ENCODE assay signal across 26 cellular contexts in genomic region chr19:33399745-33400681, GRCh38. TPM values are rescaled to one million over a fixed set of nuclear protein-coding genes. Genes with fewer than 3 reads are reported as not detected.
DNase-seq lines count a peak whose midpoint lies in the region; ATAC-seq and TF ChIP-seq lines count a peak whose summit lies in the region.
"Had no signal": no experiment of that assay in that cellular context is flagged by ENCODE, and none has a peak within 500 bp of the region (broad histone marks: within the 10 kb centered on the region; RNA-seq: fewer than 3 reads in every experiment).

No MANE protein-coding gene starts in this region.

- peak overlapping the region; percentile 40 for H3K27ac Mint-ChIP-seq in stimulated activated effector memory CD8-positive, alpha-beta T cell treated with anti-CD3 and anti-CD28 coated beads, Interleukin-12 subunit alpha, Interleukin-12 subunit beta, amount 100 ng/mL, for 72 hours
- H3K27ac Mint-ChIP-seq: activated CD8-positive, alpha-beta T cell treated with anti-CD3 and anti-CD28 coated beads for 36 hours; progenitor cell of endocrine pancreas had no signal

- H3K4me3 ChIP-seq in Peyer's patch = no peak overlapping the region
- peak overlapping the region in 1 of 3 donors; percentile 21 for H3K4me3 ChIP-seq in right lobe of liver
- H3K4me3 ChIP-seq: A549, body of pancreas, dorsolateral prefrontal cortex, SJCRH30, stomach, tibial nerve had no signal

- no peaks in the 10 kb centered on the region for H3K9me3 Mint-ChIP-seq in stimulated activated effector memory CD8-positive, alpha-beta T cell treated with anti-CD3 and anti-CD28 coated beads, Interleukin-12 subunit alpha, Interleukin-12 subunit beta, amount 100 ng/mL, for 72 hours
- H3K9me3 Mint-ChIP-seq: activated CD8-positive, alpha-beta T cell treated with anti-CD3 and anti-CD28 coated beads for 36 hours; CD8-positive, alpha-beta memory T cell; neural crest cell had no signal

- ATAC-seq in right lobe of liver = peak; percentile 44 to 66 (median 61)
- ATAC-seq in stimulated activated effector memory CD8-positive, alpha-beta T cell treated with anti-CD3 and anti-CD28 coated beads, Interleukin-12 subunit alpha, Interleukin-12 subunit beta, amount 100 ng/mL, for 72 hours = no peak
- ATAC-seq in HG03460 (IDR thresholded peaks at IDR 0.05; ENCODE audit: unreplicated experiment) = no peak
- ATAC-seq: A549; activated CD8-positive, alpha-beta T cell treated with anti-CD3 and anti-CD28 coated beads for 36 hours; body of pancreas; Panc1 had no signal

- peak; percentile 42 for DNase-seq in activated effector memory CD4-positive, alpha-beta T cell treated with anti-CD3 and anti-CD28 coated beads, Interleukin-2, amount 50 U/mL, for 16 hours
- DNase-seq in activated effector memory CD4-positive, alpha-beta T cell treated with Interleukin-2 at 50 U/mL for 16 hours = no peak
- DNase-seq in Peyer's patch (peak in 2 of 3 donors; percentile 37 to 45), right lobe of liver (peak; percentile 75 to 95 (median 91)), SK-N-DZ (ENCODE audit: low spot score) (no peak), islet precursor cell (no peak)
- no peak for DNase-seq in stimulated activated effector memory CD8-positive, alpha-beta T cell treated with anti-CD3 and anti-CD28 coated beads, Interleukin-12 subunit alpha, Interleukin-12 subunit beta, amount 100 ng/mL, for 72 hours (ENCODE audit: low spot score in 2 of 2)
- DNase-seq: activated CD4-positive, CD25-positive, alpha-beta regulatory T cell treated with anti-CD3 and anti-CD28 coated beads, Interleukin-2, amount 50 U/mL, for 72 hours; activated CD8-positive, alpha-beta T cell treated with anti-CD3 and anti-CD28 coated beads for 36 hours; activated T-cell treated with anti-CD3 and anti-CD28 coated beads for 4 hours; cerebellar nuclear complex; mammary epithelial cell; NCI-H1436 treated with DMSO at 0.1 percent for 48 hours; NCI-H345; SJCRH30; stomach had no signal

- peaks cover 0 to 12% (median 0%) of the 10 kb centered on the region in 3 donors for H3K36me3 ChIP-seq in Peyer's patch
- H3K36me3 ChIP-seq in right lobe of liver = no peaks in the 10 kb centered on the region
- H3K36me3 ChIP-seq: SJCRH30 had no signal

- no peaks in the 10 kb centered on the region for H3K9me3 ChIP-seq in Peyer's patch
- H3K9me3 ChIP-seq in right lobe of liver = no peaks in the 10 kb centered on the region
- H3K9me3 ChIP-seq: A549, body of pancreas, SJCRH30, stomach, tibial nerve had no signal

- H3K27ac ChIP-seq in Peyer's patch (no peak overlapping the region), right lobe of liver (peak overlapping the region in 2 of 3 donors; percentile 96 to 99)
- H3K27ac ChIP-seq: A549, body of pancreas, dorsolateral prefrontal cortex, KMS-11, SJCRH30, stomach, tibial nerve had no signal

- TF ChIP-seq CTCF in Peyer's patch (IDR thresholded peaks at IDR 0.05) (no peak), right lobe of liver (IDR thresholded peaks at IDR 0.05) (peak in 2 of 4 donors; percentile 5 to 19)

- intact Hi-C loops in right lobe of liver (cut with DNase I) = loop anchor here (5.0 to 10.0 kb wide), 3 partner anchors 65 to 98 kb away; partner anchors contain the start of gene CEBPA (in 2 of the 2)

- peaks cover 3% of the 10 kb centered on the region for H3K4me1 Mint-ChIP-seq in stimulated activated effector memory CD8-positive, alpha-beta T cell treated with anti-CD3 and anti-CD28 coated beads, Interleukin-12 subunit alpha, Interleukin-12 subunit beta, amount 100 ng/mL, for 72 hours
- H3K4me1 Mint-ChIP-seq: CD8-positive, alpha-beta memory T cell; neural crest cell had no signal

- no peaks in the 10 kb centered on the region for H3K27me3 ChIP-seq in Peyer's patch
- H3K27me3 ChIP-seq in right lobe of liver = no peaks in the 10 kb centered on the region
- H3K27me3 ChIP-seq: body of pancreas, dorsolateral prefrontal cortex, SJCRH30, stomach, tibial nerve had no signal

- no peak for TF ChIP-seq POLR2A in Peyer's patch (IDR thresholded peaks at IDR 0.05)
- TF ChIP-seq POLR2A in right lobe of liver (IDR thresholded peaks at IDR 0.05) = peak; percentile 0

- no peak overlapping the region for H3K4me3 Mint-ChIP-seq in stimulated activated effector memory CD8-positive, alpha-beta T cell treated with anti-CD3 and anti-CD28 coated beads, Interleukin-12 subunit alpha, Interleukin-12 subunit beta, amount 100 ng/mL, for 72 hours
- H3K4me3 Mint-ChIP-seq: activated CD8-positive, alpha-beta T cell treated with anti-CD3 and anti-CD28 coated beads for 36 hours; CD8-positive, alpha-beta memory T cell; neural crest cell had no signal

- peaks cover 0 to 49% (median 2%) of the 10 kb centered on the region in 4 donors for H3K4me1 ChIP-seq in Peyer's patch
- peaks cover 0 to 95% (median 49%) of the 10 kb centered on the region in 4 donors for H3K4me1 ChIP-seq in right lobe of liver

- peaks cover 6% of the 10 kb centered on the region for H3K36me3 Mint-ChIP-seq in stimulated activated effector memory CD8-positive, alpha-beta T cell treated with anti-CD3 and anti-CD28 coated beads, Interleukin-12 subunit alpha, Interleukin-12 subunit beta, amount 100 ng/mL, for 72 hours

- 25% methylated on average over 12 of the region's 22 CpGs for WGBS in right lobe of liver (ENCODE audit: insufficient coverage, low coverage, low lambda C conversion rate, missing lambda C conversion rate)

RNA-seq across cellular contexts. Expression of gene CEBPG, which starts 26.5 kb away (rescaled TPM):
- total RNA-seq in Peyer's patch (10 to 100 TPM; 33.0 to 75.5 (median 50.5) TPM), right lobe of liver (10 to 100 TPM; 15.0 to 32.3 (median 27.1) TPM)
- polyA plus RNA-seq in SK-N-DZ (2014; cell fraction: cytosol; rRNA removed) = 32.5 and 40.2 TPM in 2 replicates
- 19.9 and 22.5 TPM in 2 replicates for polyA plus RNA-seq in SK-N-DZ (2014; cell fraction: nucleus; rRNA removed)

Comparison
In these comparisons a context has a peak if more than half of its experiments do, and no peak if none do; other contexts are left out.
1. DNase-seq: peak in activated effector memory CD4-positive, alpha-beta T cell treated with anti-CD3 and anti-CD28 coated beads, Interleukin-2, amount 50 U/mL, for 16 hours (single experiment), Peyer's patch (2 of 3) and right lobe of liver (3 of 3); none in activated effector memory CD4-positive, alpha-beta T cell treated with Interleukin-2 at 50 U/mL for 16 hours (single experiment), stimulated activated effector memory CD8-positive, alpha-beta T cell treated with anti-CD3 and anti-CD28 coated beads, Interleukin-12 subunit alpha, Interleukin-12 subunit beta, amount 100 ng/mL, for 72 hours (0 of 2), SK-N-DZ (single experiment) and islet precursor cell (single experiment).
2. H3K27ac ChIP-seq: peak in right lobe of liver (2 of 3); none in Peyer's patch (0 of 4).
3. ATAC-seq: peak in right lobe of liver (4 of 4); none in stimulated activated effector memory CD8-positive, alpha-beta T cell treated with anti-CD3 and anti-CD28 coated beads, Interleukin-12 subunit alpha, Interleukin-12 subunit beta, amount 100 ng/mL, for 72 hours (single experiment) and HG03460 (single experiment).